ENCODE assay signal across 21 cellular contexts in genomic region chr2:203787954-203788353, GRCh38.
DNase-seq lines count a peak whose midpoint lies in the region; ATAC-seq and TF ChIP-seq lines count a peak whose summit lies in the region.
"Had no signal": no experiment of that assay in that cellular context is flagged by ENCODE, and none has a peak within 500 bp of the region (broad histone marks: within the 10 kb centered on the region; RNA-seq: fewer than 3 reads in every experiment).

No MANE protein-coding gene starts in this region.

- ATAC-seq in HG03442 (IDR thresholded peaks at IDR 0.05; ENCODE audit: unreplicated experiment) = peak; percentile 43
- ATAC-seq in left lung = no peak
- ATAC-seq in CD4-positive, alpha-beta T cell (ENCODE audit: poor library complexity) = no peak
- ATAC-seq in esophagus mucosa = no peak
- ATAC-seq: K562; stimulated activated naive CD8-positive, alpha-beta T cell treated with anti-CD3 and anti-CD28 coated beads, Interleukin-15, Interleukin-2, amounts not matched to agents 100 U/mL and 50 U/mL, for 24 hours had no signal

- BruUV-seq in OCI-LY7 (replicated peaks; lab: Mats Ljungman, UMichigan) = no TSS peak

- intact Hi-C loops in OCI-LY7 (cut with micrococcal nuclease; ENCODE audit: unreplicated experiment) = no loop called here
- intact Hi-C loops in left lung (cut with DNase I) = no loop called here
- intact Hi-C loops in lower leg skin (cut with DNase I; ENCODE audit: low total_unique reads) = no loop called here
- intact Hi-C loops in CD4-positive, alpha-beta T cell (cut with DNase I, micrococcal nuclease) = loop anchor here (10.0 kb wide), 2 partner anchors 253 to 303 kb away; partner anchors contain the start of gene RAPH1 (in 1 of the 2)

- CTCF ChIA-PET in OCI-LY7 (lab: Charles Lee; ENCODE audit: unreplicated experiment) = no interaction called here
- CTCF ChIA-PET in CD4-positive, alpha-beta T cell (lab: Charles Lee) = interaction anchor here (0.8 kb wide), 1 partner anchor 98 kb away, joined by 3 read pairs; no protein-coding TSS in a partner anchor

- peak; percentile 27 for DNase-seq in OCI-LY7 (ENCODE audit: low spot score)
- DNase-seq in left lung = no peak
- DNase-seq in SKM-1 (lab: John Stamatoyannopoulos, UW; ENCODE audit: unreplicated experiment) = no peak
- DNase-seq in lower leg skin (ENCODE audit: low spot score in 2 of 2) = no peak
- DNase-seq in CD4-positive, alpha-beta T cell = no peak
- DNase-seq: activated B cell treated with CpG ODN at 0.5 μM for 24 hours; activated gamma-delta T cell treated with Interleukin-2 at 50 U/mL for 16 hours; C1 segment of cervical spinal cord; colonic mucosa; erythroblast; NCI-H146; Peyer's patch; stimulated activated naive CD8-positive, alpha-beta T cell treated with anti-CD3 and anti-CD28 coated beads, Interleukin-15, Interleukin-2, amounts not matched to agents 100 U/mL and 50 U/mL, for 24 hours had no signal

- no peaks in the 10 kb centered on the region for H3K9me3 Mint-ChIP-seq in CD4-positive, alpha-beta T cell
- H3K9me3 Mint-ChIP-seq: activated B cell treated with CpG ODN at 0.5 μM for 24 hours, neural crest cell had no signal

- POLR2A ChIA-PET in OCI-LY7 (lab: Charles Lee) = no interaction called here
- POLR2A ChIA-PET in CD4-positive, alpha-beta T cell (lab: Charles Lee) = no interaction called here

- no peak for TF ChIP-seq POLR2A in lower leg skin (IDR thresholded peaks at IDR 0.05)

- H3K9me2 ChIP-seq in OCI-LY7 (ENCODE audit: insufficient read depth, low read length) = no peaks in the 10 kb centered on the region

- H3K79me2 ChIP-seq in OCI-LY7 (ENCODE audit: insufficient read depth, low read depth, low read length) = no peaks in the 10 kb centered on the region

- H3K27me3 Mint-ChIP-seq in CD4-positive, alpha-beta T cell = no peaks in the 10 kb centered on the region

- no peak overlapping the region for H3K27ac Mint-ChIP-seq in CD4-positive, alpha-beta T cell
- H3K27ac Mint-ChIP-seq: activated B cell treated with CpG ODN at 0.5 μM for 24 hours had no signal

- TF ChIP-seq CTCF in OCI-LY7 (conservative IDR thresholded peaks at IDR 0.05; ENCODE audit: low read length) (no peak), left lung (IDR thresholded peaks at IDR 0.05) (no peak), lower leg skin (IDR thresholded peaks at IDR 0.05) (no peak)
- TF ChIP-seq CTCF in CD4-positive, alpha-beta T cell (IDR thresholded peaks at IDR 0.05) = no peak

- peak overlapping the region; percentile 46 for H3K4me2 ChIP-seq in OCI-LY7 (ENCODE audit: low read length)
- no peak overlapping the region for H3K4me2 ChIP-seq in skeletal muscle satellite cell (ENCODE audit: low read length)
- H3K4me2 ChIP-seq: smooth muscle cell had no signal

- H3K9me3 ChIP-seq in OCI-LY7 (ENCODE audit: low read length) (no peaks in the 10 kb centered on the region), left lung (no peaks in the 10 kb centered on the region), skeletal muscle satellite cell (replicated peaks; ENCODE audit: low read length) (no peaks in the 10 kb centered on the region)
- no peaks in the 10 kb centered on the region for H3K9me3 ChIP-seq in CD4-positive, alpha-beta T cell (ENCODE audit: control insufficient read depth, low read length)
- H3K9me3 ChIP-seq: ascending aorta, colonic mucosa, Peyer's patch had no signal

- no peaks in the 10 kb centered on the region for H3K27me3 ChIP-seq in left lung
- no peaks in the 10 kb centered on the region for H3K27me3 ChIP-seq in skeletal muscle satellite cell (ENCODE audit: control insufficient read depth, insufficient read depth, low read length)
- no peaks in the 10 kb centered on the region for H3K27me3 ChIP-seq in CD4-positive, alpha-beta T cell (ENCODE audit: control insufficient read depth, insufficient read depth, low read length)
- H3K27me3 ChIP-seq: ascending aorta, colonic mucosa, Peyer's patch had no signal

- H3K4me1 ChIP-seq in OCI-LY7 (ENCODE audit: insufficient read depth, low read length, poor library complexity, severe bottlenecking) (peaks cover 40% of the 10 kb centered on the region), left lung (peaks cover 13 to 36% of the 10 kb centered on the region in 2 donors), skeletal muscle satellite cell (ENCODE audit: control insufficient read depth, insufficient read depth, low read length) (peaks cover 59% of the 10 kb centered on the region)
- H3K4me1 ChIP-seq: colonic mucosa had no signal

- H3K36me3 ChIP-seq in OCI-LY7 (ENCODE audit: insufficient read depth, low read length) (no peaks in the 10 kb centered on the region), left lung (no peaks in the 10 kb centered on the region), skeletal muscle satellite cell (ENCODE audit: insufficient read depth, low read length) (no peaks in the 10 kb centered on the region)
- H3K36me3 ChIP-seq: ascending aorta, colonic mucosa, Peyer's patch had no signal

- peaks cover 22% of the 10 kb centered on the region for H3K4me1 Mint-ChIP-seq in CD4-positive, alpha-beta T cell (ENCODE audit: low read depth)
- H3K4me1 Mint-ChIP-seq: activated B cell treated with CpG ODN at 0.5 μM for 24 hours had no signal

- H3K4me3 Mint-ChIP-seq in CD4-positive, alpha-beta T cell = no peak overlapping the region
- H3K4me3 Mint-ChIP-seq: activated B cell treated with CpG ODN at 0.5 μM for 24 hours, neural crest cell had no signal

- no peak overlapping the region for H3K27ac ChIP-seq in OCI-LY7 (ENCODE audit: low read depth, low read length, poor library complexity, severe bottlenecking)
- peak overlapping the region; percentile 60 to 67 for H3K27ac ChIP-seq in left lung
- H3K27ac ChIP-seq in CD4-positive, alpha-beta T cell (ENCODE audit: low read depth, low read length) = no peak overlapping the region
- H3K27ac ChIP-seq: colonic mucosa had no signal

- 68 to 79% methylated on average over 2 of the region's 2 CpGs for WGBS in lower leg skin, 2 donors

- H3K9ac ChIP-seq in skeletal muscle satellite cell (ENCODE audit: low read depth, low read length) = peak overlapping the region; percentile 64

- H4K20me1 ChIP-seq in OCI-LY7 (ENCODE audit: insufficient read depth, low read length) = no peaks in the 10 kb centered on the region

- H3K36me3 Mint-ChIP-seq in CD4-positive, alpha-beta T cell (ENCODE audit: low read depth) = no peaks in the 10 kb centered on the region

- H2AFZ ChIP-seq in OCI-LY7 (ENCODE audit: low read length) = peak overlapping the region; percentile 71

- H3K4me3 ChIP-seq in OCI-LY7 (ENCODE audit: low read depth, low read length, poor library complexity, severe bottlenecking) (no peak overlapping the region), left lung (no peak overlapping the region), skeletal muscle satellite cell (ENCODE audit: low read length) (no peak overlapping the region), lower leg skin (ENCODE audit: low read depth, poor library complexity, severe bottlenecking) (no peak overlapping the region)
- H3K4me3 ChIP-seq: ascending aorta, colonic mucosa, K562, lung, Peyer's patch, smooth muscle cell had no signal

Comparison
In these comparisons a context has a peak if more than half of its experiments do, and no peak if none do; other contexts are left out.
1. H3K27ac ChIP-seq: peak in left lung (2 of 2); none in OCI-LY7 (single experiment) and CD4-positive, alpha-beta T cell (single experiment).
2. intact Hi-C loops: an anchor here in CD4-positive, alpha-beta T cell (10.0 kb wide); none called in OCI-LY7, left lung and lower leg skin.